Comparison of ENCODE assay signal across 22 cellular contexts in genomic region chr16:74372369-74372768, GRCh38. TPM values are rescaled to one million over a fixed set of nuclear protein-coding genes. Genes with fewer than 3 reads are reported as not detected.
"Had no signal": no experiment of that assay in that cellular context is flagged by ENCODE, and none has a peak within 500 bp of the region (broad histone marks: within the 10 kb centered on the region; RNA-seq: fewer than 3 reads in every experiment).

No MANE protein-coding gene starts in this region.

- H3K27me3 Mint-ChIP-seq: activated CD4-positive, alpha-beta memory T cell treated with anti-CD3 and anti-CD28 coated beads for 36 hours; activated naive CD8-positive, alpha-beta T cell treated with anti-CD3 and anti-CD28 coated beads, Interleukin-2, amount 50 U/mL, for 24 hours had no signal

- H3K27ac Mint-ChIP-seq: activated CD4-positive, alpha-beta memory T cell treated with anti-CD3 and anti-CD28 coated beads for 36 hours; activated naive CD8-positive, alpha-beta T cell treated with anti-CD3 and anti-CD28 coated beads, Interleukin-2, amount 50 U/mL, for 24 hours; T-helper 2 cell treated with Interferon-gamma antibody and Interleukin-4, amounts not matched to agents 5 μg/mL and 100 μg/mL, for 36 hours had no signal

- H3K27ac ChIP-seq: ascending aorta, esophagus squamous epithelium, sigmoid colon, stomach, thoracic aorta had no signal

- H3K4me3 Mint-ChIP-seq: activated CD4-positive, alpha-beta memory T cell treated with anti-CD3 and anti-CD28 coated beads for 36 hours; activated naive CD8-positive, alpha-beta T cell treated with anti-CD3 and anti-CD28 coated beads, Interleukin-2, amount 50 U/mL, for 24 hours; natural killer cell; T-helper 2 cell treated with Interferon-gamma antibody and Interleukin-4, amounts not matched to agents 5 μg/mL and 100 μg/mL, for 36 hours had no signal

- H3K36me3 Mint-ChIP-seq: activated CD4-positive, alpha-beta memory T cell treated with anti-CD3 and anti-CD28 coated beads for 36 hours; natural killer cell had no signal

- DNase-seq: activated CD4-positive, alpha-beta memory T cell treated with anti-CD3 and anti-CD28 coated beads for 36 hours; activated CD4-positive, CD25-positive, alpha-beta regulatory T cell treated with anti-CD3 and anti-CD28 coated beads, Interleukin-2, amount 50 U/mL, for 72 hours; activated CD8-positive, alpha-beta memory T cell treated with anti-CD3 and anti-CD28 coated beads, Interleukin-2, amount 50 U/mL, for 4 hours; activated naive CD8-positive, alpha-beta T cell treated with anti-CD3 and anti-CD28 coated beads, Interleukin-2, amount 50 U/mL, for 24 hours; esophagus squamous epithelium; foreskin fibroblast; islet precursor cell; mammary epithelial cell; mucosa of descending colon; natural killer cell; occipital lobe; sigmoid colon; stimulated activated CD4-positive, alpha-beta T cell treated with anti-CD3 and anti-CD28 coated beads, Interleukin-12 subunit alpha, Interleukin-12 subunit beta, amount 100 ng/mL, for 4 hours; stimulated activated CD4-positive, alpha-beta T cell treated with anti-CD3 and anti-CD28 coated beads, Interleukin-2, amount 100 ng/mL, for 48 hours; stimulated activated CD8-positive, alpha-beta memory T cell treated with anti-CD3 and anti-CD28 coated beads, Interleukin-4, amount 100 ng/mL, for 48 hours; stomach had no signal

- ATAC-seq: activated naive CD8-positive, alpha-beta T cell treated with anti-CD3 and anti-CD28 coated beads, Interleukin-2, amount 50 U/mL, for 24 hours; left lobe of liver; mucosa of descending colon; natural killer cell had no signal

- H3K27me3 ChIP-seq: ascending aorta, esophagus squamous epithelium, sigmoid colon, stomach had no signal

- H3K9me3 Mint-ChIP-seq: activated CD4-positive, alpha-beta memory T cell treated with anti-CD3 and anti-CD28 coated beads for 36 hours; activated naive CD8-positive, alpha-beta T cell treated with anti-CD3 and anti-CD28 coated beads, Interleukin-2, amount 50 U/mL, for 24 hours; natural killer cell; T-helper 2 cell treated with Interferon-gamma antibody and Interleukin-4, amounts not matched to agents 5 μg/mL and 100 μg/mL, for 36 hours had no signal

- H3K9me3 ChIP-seq: ascending aorta, esophagus squamous epithelium, mucosa of descending colon, sigmoid colon, stomach, thoracic aorta had no signal

RNA-seq across cellular contexts. Expression of gene NPIPB15, which starts 3.7 kb away (rescaled TPM):
- total RNA-seq: ascending aorta, occipital lobe had no signal

RNA-seq across cellular contexts. Expression of gene CLEC18B, which starts 48.9 kb away (rescaled TPM):
- total RNA-seq: ascending aorta, pulmonary artery endothelial cell, urinary bladder had no signal
